Comparison of ENCODE assay signal across 26 cellular contexts in the genomic region with DNA sequence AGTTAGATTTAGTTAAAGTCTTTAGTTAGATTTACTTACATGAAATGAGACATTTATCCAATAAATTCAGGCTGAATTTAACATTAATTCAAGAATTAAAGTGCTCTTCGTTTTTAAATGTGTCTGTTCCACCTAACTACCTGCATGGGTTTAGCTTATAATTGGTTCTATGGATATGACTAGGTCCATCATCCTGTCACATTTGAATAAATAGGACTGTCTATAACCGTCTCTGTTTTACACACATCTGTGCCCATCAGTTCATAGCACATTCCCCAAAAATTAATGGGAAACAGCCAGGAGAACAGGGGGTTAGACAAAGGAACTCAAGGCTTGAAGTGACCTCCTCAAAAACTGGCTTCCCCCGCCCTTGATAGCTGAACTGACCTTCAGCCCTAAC.
DNase-seq lines count a peak whose midpoint lies in the region; ATAC-seq and TF ChIP-seq lines count a peak whose summit lies in the region.
"Had no signal": no experiment of that assay in that cellular context is flagged by ENCODE, and none has a peak within 500 bp of the region (broad histone marks: within the 10 kb centered on the region; RNA-seq: fewer than 3 reads in every experiment).

No MANE protein-coding gene starts in this region.

- H3K14ac ChIP-seq in H9 (ENCODE audit: insufficient read depth, low read length), result no peak overlapping the region

- H2BK5ac ChIP-seq in H9 (ENCODE audit: insufficient read length, low read length), result no peak overlapping the region

- no peaks in the 10 kb centered on the region for H3K79me1 ChIP-seq in H9 (ENCODE audit: insufficient read depth, low read depth, low read length, poor library complexity, severe bottlenecking)

- no peak overlapping the region for H4K91ac ChIP-seq in H9 (ENCODE audit: insufficient read length, low read depth, low read length)

- BruUV-seq in mammary epithelial cell (replicated peaks; lab: Mats Ljungman, UMichigan), result no TSS peak

- H3K36me3 Mint-ChIP-seq in H9 (ENCODE audit: insufficient read depth in 1 of 3, low read depth in 3 of 3), result peaks cover 0 to 9% (median 0%) of the 10 kb centered on the region in 3 experiments; a peak in 3 of 7 replicates

- H3K4me1 ChIP-seq in H9 (ENCODE audit: insufficient read depth, low read length) (no peaks in the 10 kb centered on the region; the same call in 1 of the 2 replicates), mammary epithelial cell (ENCODE audit: insufficient read depth, low read length) (no peaks in the 10 kb centered on the region)
- H3K4me1 ChIP-seq: A549; BLaER1 treated with 17β-estradiol and CSF1 and Interleukin-3, amounts not matched to agents 10 nM and 100 nM; SJCRH30 had no signal

- H4K20me1 ChIP-seq in H9 (ENCODE audit: control insufficient read depth, insufficient read depth, insufficient read length) (no peaks in the 10 kb centered on the region), mammary epithelial cell (ENCODE audit: insufficient read depth, low read length) (no peaks in the 10 kb centered on the region)
- H4K20me1 ChIP-seq: BLaER1 treated with 17β-estradiol and CSF1 and Interleukin-3, amounts not matched to agents 10 nM and 100 nM had no signal

- H3K27me3 Mint-ChIP-seq in H9 (ENCODE audit: low read depth), result no peaks in the 10 kb centered on the region

- H3K9me3 ChIP-seq in H9 (ENCODE audit: control insufficient read depth, low read depth, low read length), result no peaks in the 10 kb centered on the region
- H3K9me3 ChIP-seq in mammary epithelial cell (replicated peaks; ENCODE audit: insufficient read depth, low read length), result no peaks in the 10 kb centered on the region
- H3K9me3 ChIP-seq: A549; BLaER1 treated with 17β-estradiol and CSF1 and Interleukin-3, amounts not matched to agents 10 nM and 100 nM; SJCRH30 had no signal

- no peak overlapping the region for H2AK5ac ChIP-seq in H9 (ENCODE audit: insufficient read length, low read length)

- H3K4me2 ChIP-seq in H9 (ENCODE audit: insufficient read depth, insufficient read length, low read length) (no peak overlapping the region), mammary epithelial cell (ENCODE audit: insufficient read depth, low read depth, low read length) (no peak overlapping the region)
- H3K4me2 ChIP-seq: A549; BLaER1 treated with 17β-estradiol and CSF1 and Interleukin-3, amounts not matched to agents 10 nM and 100 nM; PC-9 had no signal

- H3K18ac ChIP-seq in H9 (ENCODE audit: insufficient read length, low read depth, low read length), result no peak overlapping the region

- in situ Hi-C loops in mammary epithelial cell (cut with MboI; ENCODE audit: low sequenced_read_pairs in 2 of 2), result no loop called here

- CTCF ChIA-PET in mammary epithelial cell (lab: Charles Lee; ENCODE audit: low non-redundant PET), result no interaction called here

- H3K79me2 ChIP-seq in H9 (ENCODE audit: insufficient read depth, low read length) (no peaks in the 10 kb centered on the region), mammary epithelial cell (ENCODE audit: insufficient read depth, low read length) (no peaks in the 10 kb centered on the region)

- no peak overlapping the region for H3K4me3 Mint-ChIP-seq in H9
- H3K4me3 Mint-ChIP-seq: CD4-positive, alpha-beta T cell had no signal

- peaks cover 5 to 6% of the 10 kb centered on the region in 2 experiments for H3K9me3 Mint-ChIP-seq in H9
- H3K9me3 Mint-ChIP-seq: CD4-positive, alpha-beta T cell had no signal

- no peak overlapping the region for H2BK20ac ChIP-seq in H9 (ENCODE audit: low read depth, low read length, poor library complexity, severe bottlenecking)

- no peaks in the 10 kb centered on the region for H3K36me3 ChIP-seq in mammary epithelial cell (ENCODE audit: insufficient read depth, low read length)
- H3K36me3 ChIP-seq: BLaER1 treated with 17β-estradiol and CSF1 and Interleukin-3, amounts not matched to agents 10 nM and 100 nM; SJCRH30 had no signal

- no peak overlapping the region for H3T11ph ChIP-seq in H9 (ENCODE audit: low read length)

- no peaks in the 10 kb centered on the region for H3K23me2 ChIP-seq in H9 (ENCODE audit: insufficient read length, low read depth, low read length, poor library complexity, severe bottlenecking)

- H2AFZ ChIP-seq in H9 (ENCODE audit: low read length) (peak overlapping the region; percentile 10), mammary epithelial cell (ENCODE audit: low read depth, low read length) (no peak overlapping the region)
- H2AFZ ChIP-seq: PC-9 had no signal

- no peak overlapping the region for H3K56ac ChIP-seq in H9 (ENCODE audit: insufficient read length, low read depth, low read length)

- H3K23ac ChIP-seq in H9 (ENCODE audit: insufficient read length, low read depth, low read length), result no peak overlapping the region

- H4K5ac ChIP-seq in H9 (ENCODE audit: insufficient read length, low read depth, low read length), result no peak overlapping the region

- H3K4ac ChIP-seq in H9 (ENCODE audit: low read depth, low read length), result no peak overlapping the region

- H3K9ac ChIP-seq in H9 (ENCODE audit: extremely low read depth, insufficient read length, low read length) (no peak overlapping the region), mammary epithelial cell (ENCODE audit: insufficient read depth, low read length) (no peak overlapping the region)
- H3K9ac ChIP-seq: BLaER1 treated with 17β-estradiol and CSF1 and Interleukin-3, amounts not matched to agents 10 nM and 100 nM had no signal

- H2BK15ac ChIP-seq in H9 (ENCODE audit: low read depth, low read length), result no peak overlapping the region

- WGBS in H9 (ENCODE audit: extremely low coverage, insufficient read length, low lambda C conversion rate), result no CpG with 5 or more reads among the region's 3 CpGs
- WGBS in mammary epithelial cell (ENCODE audit: low coverage, missing lambda C conversion rate), result 30% methylated on average over 3 of the region's 3 CpGs

- DNase-seq in H9, result no peak
- DNase-seq in OCI-M1 (lab: John Stamatoyannopoulos, UW), result peak; percentile 5
- no peak for DNase-seq in NCI-H748 (lab: John Stamatoyannopoulos, UW; ENCODE audit: unreplicated experiment)
- no peak for DNase-seq in mammary epithelial cell
- no peak for DNase-seq in activated CD4-positive, alpha-beta T cell treated with anti-CD3 and anti-CD28 coated beads, Interleukin-2, amount 50 U/mL, for 4 hours
- DNase-seq in activated CD8-positive, alpha-beta memory T cell treated with anti-CD3 and anti-CD28 coated beads, Interleukin-2, amount 50 U/mL, for 4 hours, result no peak
- DNase-seq: AML-193; CD4-positive, alpha-beta T cell; DMS53; H7; KBM-7; MV-4-11; NCI-H1105; NCI-H1436 treated with DMSO at 0.1 percent for 48 hours; NCI-H187 treated with DMSO at 0.1 percent for 48 hours; NCI-H2171 treated with DMSO at 0.1 percent for 48 hours; NCI-H345; NCI-H510A treated with DMSO at 0.1 percent for 48 hours; NCI-H774; PC-9; SJCRH30; T-helper 2 cell had no signal

- H3K27me3 ChIP-seq in H9 (ENCODE audit: insufficient read depth, low read length), result no peaks in the 10 kb centered on the region
- H3K27me3 ChIP-seq in mammary epithelial cell (ENCODE audit: insufficient read depth, low read length), result no peaks in the 10 kb centered on the region
- H3K27me3 ChIP-seq: BLaER1 treated with 17β-estradiol and CSF1 and Interleukin-3, amounts not matched to agents 10 nM and 100 nM; SJCRH30 had no signal

- H2BK12ac ChIP-seq in H9 (ENCODE audit: insufficient read length, low read depth, low read length), result no peak overlapping the region

- no peak overlapping the region for H3K4me3 ChIP-seq in mammary epithelial cell (replicated peaks in 1 of 3; ENCODE audit: insufficient read depth in 1 of 3, low read depth in 2 of 3, low read length in 3 of 3)
- H3K4me3 ChIP-seq: A549; BLaER1 treated with 17β-estradiol and CSF1 and Interleukin-3, amounts not matched to agents 10 nM and 100 nM; PC-9; SJCRH30 had no signal

- no peak overlapping the region for H3K27ac Mint-ChIP-seq in H9
- H3K27ac Mint-ChIP-seq: CD4-positive, alpha-beta T cell had no signal

- intact Hi-C loops in mammary epithelial cell (cut with micrococcal nuclease), result no loop called here

- dilution Hi-C loops in mammary epithelial cell (cut with HindIII; ENCODE audit: low sequenced_read_pairs), result no loop called here

- H2BK120ac ChIP-seq in H9 (ENCODE audit: low read depth, low read length, poor library complexity, severe bottlenecking), result no peak overlapping the region

- ATAC-seq in GM18870 (IDR thresholded peaks at IDR 0.05; ENCODE audit: unreplicated experiment), result peak; percentile 32
- ATAC-seq: A549, Right ventricle myocardium inferior had no signal

- no peak overlapping the region for H3K27ac ChIP-seq in H9 (ENCODE audit: insufficient read length, low read depth, low read length)
- H3K27ac ChIP-seq in mammary epithelial cell (ENCODE audit: insufficient read depth, low read depth, low read length), result no peak overlapping the region
- H3K27ac ChIP-seq: A549; BLaER1 treated with 17β-estradiol and CSF1 and Interleukin-3, amounts not matched to agents 10 nM and 100 nM; PC-9; SJCRH30 had no signal

- H3K4me1 Mint-ChIP-seq in H9, result peaks cover 7 to 8% of the 10 kb centered on the region in 2 experiments

- H4K8ac ChIP-seq in H9 (replicated peaks; ENCODE audit: insufficient read length, low read depth, low read length), result no peak overlapping the region

- TF ChIP-seq CTCF in H9 (conservative IDR thresholded peaks at IDR 0.05) (no peak), mammary epithelial cell (conservative IDR thresholded peaks at IDR 0.05 in 1 of 2, IDR thresholded peaks at IDR 0.05 in 1 of 2; ENCODE audit: extremely low read depth in 1 of 2, insufficient read depth in 1 of 2, low read depth in 1 of 2, low read length in 2 of 2) (no peak)
